In genomic region chr13:106246817-106247216, GRCh38 we compare ENCODE assay signal across 22 cellular contexts.
"Had no signal": no experiment of that assay in that cellular context is flagged by ENCODE, and none has a peak within 500 bp of the region (broad histone marks: within the 10 kb centered on the region; RNA-seq: fewer than 3 reads in every experiment).

No MANE protein-coding gene starts in this region.

- H3K4me1 ChIP-seq: lower lobe of right lung, tibial artery, uterus had no signal

- ATAC-seq: activated CD4-positive, CD25-positive, alpha-beta regulatory T cell treated with anti-CD3 and anti-CD28 coated beads, Interleukin-2, amount 50 U/mL, for 24 hours; effector memory CD8-positive, alpha-beta T cell; left cardiac atrium; lower lobe of right lung had no signal

- H3K36me3 ChIP-seq: lower lobe of right lung, tibial artery, uterus had no signal

- DNase-seq: activated CD4-positive, alpha-beta T cell treated with anti-CD3 and anti-CD28 coated beads, Interleukin-2, amount 50 U/mL, for 1 hour; activated naive CD4-positive, alpha-beta T cell; activated naive CD8-positive, alpha-beta T cell treated with anti-CD3 and anti-CD28 coated beads, Interleukin-2, amount 10 ng/mL, durations not matched to agents 7 days and 5 days; activated T-cell treated with anti-CD3 and anti-CD28 coated beads for 4 hours; anterior cingulate cortex; dermis blood vessel endothelial cell; effector memory CD8-positive, alpha-beta T cell; head of caudate nucleus; left cardiac atrium; lower lobe of right lung; naive B cell; posterior cingulate gyrus; retina; stimulated activated CD4-positive, alpha-beta T cell treated with anti-CD3 and anti-CD28 coated beads, Interleukin-4, amount 100 ng/mL, for 24 hours; stimulated activated naive CD4-positive, alpha-beta T cell; T-helper 9 cell; tibial artery; uterus had no signal

- H3K4me3 ChIP-seq: lower lobe of right lung, tibial artery, uterus had no signal

- H3K9me3 ChIP-seq: lower lobe of right lung, tibial artery, uterus had no signal

- H3K27me3 ChIP-seq: tibial artery, uterus had no signal

- FAIRE-seq: bronchial epithelial cell, frontal cortex had no signal

- H3K27ac ChIP-seq: epithelial cell of prostate, lower lobe of right lung, tibial artery, uterus had no signal
